In the genomic region with DNA sequence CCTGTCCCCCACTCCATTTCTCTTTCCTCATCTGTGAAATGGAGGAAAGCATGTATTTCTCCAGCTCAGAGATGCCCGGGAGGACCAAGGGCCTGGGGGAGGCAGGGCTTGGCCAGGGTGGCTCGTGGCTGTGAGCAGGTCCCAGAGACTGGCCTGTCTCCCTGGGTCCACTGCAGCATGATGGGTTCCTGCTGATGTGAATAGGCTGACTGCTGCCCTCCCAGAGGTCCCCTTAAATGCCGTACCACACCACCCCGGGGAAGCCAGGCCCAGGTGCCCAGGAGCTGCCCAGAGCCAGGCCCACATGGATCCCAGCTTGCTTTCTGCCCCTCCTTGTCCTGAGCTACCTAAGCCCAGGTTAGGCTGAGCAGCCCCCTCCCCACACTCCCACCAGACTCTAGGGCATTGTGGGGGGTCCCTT, we compare ENCODE assay signal across 15 cellular contexts.
"Had no signal": no experiment of that assay in that cellular context is flagged by ENCODE, and none has a peak within 500 bp of the region (broad histone marks: within the 10 kb centered on the region; RNA-seq: fewer than 3 reads in every experiment).

No MANE protein-coding gene starts in this region.

- H3K9me3 ChIP-seq: psoas muscle, right lobe of liver, spleen had no signal

- H3K27ac Mint-ChIP-seq: activated CD4-positive, alpha-beta T cell treated with anti-CD3 and anti-CD28 coated beads for 36 hours; activated T-helper 17 cell treated with anti-CD3 and anti-CD28 coated beads, Interleukin-2, amount 50 U/mL, for 72 hours; stimulated activated naive CD8-positive, alpha-beta T cell treated with anti-CD3 and anti-CD28 coated beads, Interleukin-15, Interleukin-2, amounts not matched to agents 100 ng/mL and 50 ng/mL, for 24 hours had no signal

- H3K27me3 ChIP-seq: foreskin keratinocyte, right lobe of liver, spleen had no signal

- H3K4me3 Mint-ChIP-seq: activated CD4-positive, alpha-beta T cell treated with anti-CD3 and anti-CD28 coated beads for 36 hours; activated naive CD4-positive, alpha-beta T cell treated with anti-CD3 and anti-CD28 coated beads, Interleukin-2, amount 10 ng/mL, durations not matched to agents 7 days and 5 days; activated T-helper 17 cell treated with anti-CD3 and anti-CD28 coated beads, Interleukin-2, amount 50 U/mL, for 72 hours; stimulated activated naive CD8-positive, alpha-beta T cell treated with anti-CD3 and anti-CD28 coated beads, Interleukin-15, Interleukin-2, amounts not matched to agents 100 ng/mL and 50 ng/mL, for 24 hours had no signal

- H3K4me1 Mint-ChIP-seq: activated naive CD4-positive, alpha-beta T cell treated with anti-CD3 and anti-CD28 coated beads, Interleukin-2, amount 10 ng/mL, durations not matched to agents 7 days and 5 days; activated T-helper 17 cell treated with anti-CD3 and anti-CD28 coated beads, Interleukin-2, amount 50 U/mL, for 72 hours had no signal

- H3K4me1 ChIP-seq: foreskin keratinocyte, psoas muscle, right lobe of liver had no signal

- H3K27me3 Mint-ChIP-seq: stimulated activated naive CD8-positive, alpha-beta T cell treated with anti-CD3 and anti-CD28 coated beads, Interleukin-15, Interleukin-2, amounts not matched to agents 100 ng/mL and 50 ng/mL, for 24 hours had no signal

- H3K27ac ChIP-seq: foreskin keratinocyte, psoas muscle, right lobe of liver, SK-N-MC, spleen had no signal

- ATAC-seq: activated CD4-positive, alpha-beta T cell treated with anti-CD3 and anti-CD28 coated beads for 36 hours; activated T-helper 17 cell treated with anti-CD3 and anti-CD28 coated beads, Interleukin-2, amount 50 U/mL, for 72 hours; foreskin keratinocyte; psoas muscle; right lobe of liver had no signal

- H3K36me3 Mint-ChIP-seq: activated naive CD4-positive, alpha-beta T cell treated with anti-CD3 and anti-CD28 coated beads, Interleukin-2, amount 10 ng/mL, durations not matched to agents 7 days and 5 days had no signal

- DNase-seq: activated CD4-positive, alpha-beta T cell treated with anti-CD3 and anti-CD28 coated beads for 36 hours; activated naive CD4-positive, alpha-beta T cell treated with anti-CD3 and anti-CD28 coated beads, Interleukin-2, amount 10 ng/mL, durations not matched to agents 7 days and 5 days; cortex of kidney; effector CD4-positive, alpha-beta T cell; foreskin keratinocyte; glutamatergic neuron; hypothalamus; mesendoderm; spleen had no signal

- H3K9me3 Mint-ChIP-seq: activated naive CD4-positive, alpha-beta T cell treated with anti-CD3 and anti-CD28 coated beads, Interleukin-2, amount 10 ng/mL, durations not matched to agents 7 days and 5 days; activated T-helper 17 cell treated with anti-CD3 and anti-CD28 coated beads, Interleukin-2, amount 50 U/mL, for 72 hours; nephron; stimulated activated naive CD8-positive, alpha-beta T cell treated with anti-CD3 and anti-CD28 coated beads, Interleukin-15, Interleukin-2, amounts not matched to agents 100 ng/mL and 50 ng/mL, for 24 hours had no signal

- H3K4me3 ChIP-seq: psoas muscle, right lobe of liver, SK-N-MC, spleen had no signal

- H3K36me3 ChIP-seq: right lobe of liver, spleen had no signal
